ENCODE assay signal across 8 cellular contexts in genomic region chr19:10544753-10545251, GRCh38. TPM values are rescaled to one million over a fixed set of nuclear protein-coding genes. Genes with fewer than 3 reads are reported as not detected.
DNase-seq lines count a peak whose midpoint lies in the region; ATAC-seq and TF ChIP-seq lines count a peak whose summit lies in the region.

No MANE protein-coding gene starts in this region.

- TF ChIP-seq CTCF in HFFc6 (IDR thresholded peaks at IDR 0.05): no peak

- DNase-seq in HFFc6 (no peak), immature natural killer cell (peak in 1 of 3 donors; percentile 33), NCI-H146 (lab: John Stamatoyannopoulos, UW) (no peak), KG1 (lab: John Stamatoyannopoulos, UW) (no peak), superior temporal gyrus (ENCODE audit: extremely low spot score) (no peak)
- DNase-seq in activated T-helper 2 cell treated with anti-CD3 and anti-CD28 coated beads, Interferon-gamma antibody, Interleukin-2, Interleukin-4, amounts not matched to agents 10 μg/mL and 5 μg/mL and 100 μg/mL, durations not matched to agents 14 hours and 24 hours and 36 hours (ENCODE audit: low spot score): no peak

- H3K4me1 Mint-ChIP-seq in HFFc6 (ENCODE audit: low read depth) (peaks cover 8% of the 10 kb centered on the region), immature natural killer cell (peaks cover 19 to 32% of the 10 kb centered on the region in 2 donors)
- H3K4me1 Mint-ChIP-seq in activated T-helper 2 cell treated with anti-CD3 and anti-CD28 coated beads, Interferon-gamma antibody, Interleukin-2, Interleukin-4, amounts not matched to agents 10 μg/mL and 5 μg/mL and 100 μg/mL, durations not matched to agents 14 hours and 24 hours and 36 hours (ENCODE audit: low read depth): peaks cover 8% of the 10 kb centered on the region
- peaks cover 10% of the 10 kb centered on the region for H3K4me1 Mint-ChIP-seq in stimulated activated naive CD8-positive, alpha-beta T cell treated with anti-CD3 and anti-CD28 coated beads, Interleukin-15, Interleukin-2, amounts not matched to agents 100 ng/mL and 50 ng/mL, for 24 hours (ENCODE audit: low read depth)

- H3K4me3 Mint-ChIP-seq in HFFc6: peak overlapping the region; percentile 93
- peak overlapping the region; percentile 88 for H3K4me3 Mint-ChIP-seq in activated T-helper 2 cell treated with anti-CD3 and anti-CD28 coated beads, Interferon-gamma antibody, Interleukin-2, Interleukin-4, amounts not matched to agents 10 μg/mL and 5 μg/mL and 100 μg/mL, durations not matched to agents 14 hours and 24 hours and 36 hours (ENCODE audit: low read depth)
- H3K4me3 Mint-ChIP-seq in immature natural killer cell: peak overlapping the region; percentile 89 to 93 (median 92)
- peak overlapping the region; percentile 87 for H3K4me3 Mint-ChIP-seq in stimulated activated naive CD8-positive, alpha-beta T cell treated with anti-CD3 and anti-CD28 coated beads, Interleukin-15, Interleukin-2, amounts not matched to agents 100 ng/mL and 50 ng/mL, for 24 hours

- H3K36me3 Mint-ChIP-seq in HFFc6 (ENCODE audit: low read depth) (no peaks in the 10 kb centered on the region; the same call in 1 of the 2 replicates), immature natural killer cell (peaks cover 0 to 6% (median 0%) of the 10 kb centered on the region in 3 donors)
- peaks cover 23% of the 10 kb centered on the region for H3K36me3 Mint-ChIP-seq in activated T-helper 2 cell treated with anti-CD3 and anti-CD28 coated beads, Interferon-gamma antibody, Interleukin-2, Interleukin-4, amounts not matched to agents 10 μg/mL and 5 μg/mL and 100 μg/mL, durations not matched to agents 14 hours and 24 hours and 36 hours (ENCODE audit: low read depth)
- peaks cover 9% of the 10 kb centered on the region for H3K36me3 Mint-ChIP-seq in stimulated activated naive CD8-positive, alpha-beta T cell treated with anti-CD3 and anti-CD28 coated beads, Interleukin-15, Interleukin-2, amounts not matched to agents 100 ng/mL and 50 ng/mL, for 24 hours (ENCODE audit: low read depth)

- H3K9me3 Mint-ChIP-seq in HFFc6 (no peaks in the 10 kb centered on the region), immature natural killer cell (no peaks in the 10 kb centered on the region)
- H3K9me3 Mint-ChIP-seq in activated T-helper 2 cell treated with anti-CD3 and anti-CD28 coated beads, Interferon-gamma antibody, Interleukin-2, Interleukin-4, amounts not matched to agents 10 μg/mL and 5 μg/mL and 100 μg/mL, durations not matched to agents 14 hours and 24 hours and 36 hours: no peaks in the 10 kb centered on the region
- no peaks in the 10 kb centered on the region for H3K9me3 Mint-ChIP-seq in stimulated activated naive CD8-positive, alpha-beta T cell treated with anti-CD3 and anti-CD28 coated beads, Interleukin-15, Interleukin-2, amounts not matched to agents 100 ng/mL and 50 ng/mL, for 24 hours

- H3K27me3 Mint-ChIP-seq in HFFc6 (ENCODE audit: insufficient read depth) (peaks cover 4% of the 10 kb centered on the region), immature natural killer cell (ENCODE audit: low read depth in 3 of 3) (peaks cover 2 to 11% (median 5%) of the 10 kb centered on the region in 3 donors)
- peaks cover 7% of the 10 kb centered on the region for H3K27me3 Mint-ChIP-seq in activated T-helper 2 cell treated with anti-CD3 and anti-CD28 coated beads, Interferon-gamma antibody, Interleukin-2, Interleukin-4, amounts not matched to agents 10 μg/mL and 5 μg/mL and 100 μg/mL, durations not matched to agents 14 hours and 24 hours and 36 hours (ENCODE audit: low read depth)
- H3K27me3 Mint-ChIP-seq in stimulated activated naive CD8-positive, alpha-beta T cell treated with anti-CD3 and anti-CD28 coated beads, Interleukin-15, Interleukin-2, amounts not matched to agents 100 ng/mL and 50 ng/mL, for 24 hours: peaks cover 4% of the 10 kb centered on the region

- intact Hi-C loops in activated T-helper 2 cell treated with anti-CD3 and anti-CD28 coated beads, Interferon-gamma antibody, Interleukin-2, Interleukin-4, amounts not matched to agents 10 μg/mL and 5 μg/mL and 100 μg/mL, durations not matched to agents 14 hours and 24 hours and 36 hours (cut with micrococcal nuclease): no loop called here

- no peak for ATAC-seq in HG02588 (IDR thresholded peaks at IDR 0.05; ENCODE audit: unreplicated experiment)

- peak overlapping the region; percentile 72 for H3K27ac Mint-ChIP-seq in HFFc6
- H3K27ac Mint-ChIP-seq in activated T-helper 2 cell treated with anti-CD3 and anti-CD28 coated beads, Interferon-gamma antibody, Interleukin-2, Interleukin-4, amounts not matched to agents 10 μg/mL and 5 μg/mL and 100 μg/mL, durations not matched to agents 14 hours and 24 hours and 36 hours: peak overlapping the region; percentile 78
- H3K27ac Mint-ChIP-seq in immature natural killer cell: peak overlapping the region; percentile 90 to 97 (median 90)
- peak overlapping the region; percentile 62 for H3K27ac Mint-ChIP-seq in stimulated activated naive CD8-positive, alpha-beta T cell treated with anti-CD3 and anti-CD28 coated beads, Interleukin-15, Interleukin-2, amounts not matched to agents 100 ng/mL and 50 ng/mL, for 24 hours

RNA-seq across cellular contexts. Expression of gene ATG4D, which starts 1.1 kb away (rescaled TPM):
- 10 to 100 TPM; 19.4 to 24.5 (median 22.5) TPM for total RNA-seq in HFFc6 (2021; fragmentation: NEBNext Ultra II Directional; extraction: Animal tissue kit (Norgen Biotek cat#: 25700))
- total RNA-seq in activated T-helper 2 cell treated with anti-CD3 and anti-CD28 coated beads, Interferon-gamma antibody, Interleukin-2, Interleukin-4, amounts not matched to agents 10 μg/mL and 5 μg/mL and 100 μg/mL, durations not matched to agents 14 hours and 24 hours and 36 hours: 34.1 and 37.2 TPM in 2 replicates
- polyA plus RNA-seq in immature natural killer cell: 10 to 100 TPM; 13.9 to 42.1 (median 16.1) TPM

RNA-seq across cellular contexts. Expression of gene KRI1, which starts 21.0 kb away (rescaled TPM):
- total RNA-seq in HFFc6 (2021; fragmentation: NEBNext Ultra II Directional; extraction: Animal tissue kit (Norgen Biotek cat#: 25700)): 10 to 100 TPM; 12.8 to 20.2 (median 17.5) TPM
- 66.7 and 69.5 TPM in 2 replicates for total RNA-seq in activated T-helper 2 cell treated with anti-CD3 and anti-CD28 coated beads, Interferon-gamma antibody, Interleukin-2, Interleukin-4, amounts not matched to agents 10 μg/mL and 5 μg/mL and 100 μg/mL, durations not matched to agents 14 hours and 24 hours and 36 hours
- 10 to 100 TPM in 2 of 3 donors, 1 to 10 TPM in 1; 5.7 to 44.4 (median 10.1) TPM for polyA plus RNA-seq in immature natural killer cell

RNA-seq across cellular contexts. Expression of gene CDKN2D, which starts 24.0 kb away (rescaled TPM):
- total RNA-seq in HFFc6 (2021; fragmentation: NEBNext Ultra II Directional; extraction: Animal tissue kit (Norgen Biotek cat#: 25700)): 10 to 100 TPM in 5 of 6 experiments, 1 to 10 TPM in 1; 8.0 to 14.7 (median 13.2) TPM
- 45.9 and 46.9 TPM in 2 replicates for total RNA-seq in activated T-helper 2 cell treated with anti-CD3 and anti-CD28 coated beads, Interferon-gamma antibody, Interleukin-2, Interleukin-4, amounts not matched to agents 10 μg/mL and 5 μg/mL and 100 μg/mL, durations not matched to agents 14 hours and 24 hours and 36 hours
- polyA plus RNA-seq in immature natural killer cell: 100 to 1,000 TPM; 253 to 474 (median 308) TPM

RNA-seq across cellular contexts. Expression of gene S1PR5, which starts 27.6 kb away (rescaled TPM):
- 1 to 10 TPM; 1.9 to 2.6 (median 2.4) TPM for total RNA-seq in HFFc6 (2021; fragmentation: NEBNext Ultra II Directional; extraction: Animal tissue kit (Norgen Biotek cat#: 25700))
- 0.23 TPM in 1 of 2 replicates, not detected in the other for total RNA-seq in activated T-helper 2 cell treated with anti-CD3 and anti-CD28 coated beads, Interferon-gamma antibody, Interleukin-2, Interleukin-4, amounts not matched to agents 10 μg/mL and 5 μg/mL and 100 μg/mL, durations not matched to agents 14 hours and 24 hours and 36 hours
- polyA plus RNA-seq in immature natural killer cell: 100 to 1,000 TPM; 383 to 659 (median 399) TPM

RNA-seq across cellular contexts. Expression of gene KEAP1, which starts 41.6 kb away (rescaled TPM):
- total RNA-seq in HFFc6 (2021; fragmentation: NEBNext Ultra II Directional; extraction: Animal tissue kit (Norgen Biotek cat#: 25700)): 10 to 100 TPM; 58.9 to 77.1 (median 67.2) TPM
- total RNA-seq in activated T-helper 2 cell treated with anti-CD3 and anti-CD28 coated beads, Interferon-gamma antibody, Interleukin-2, Interleukin-4, amounts not matched to agents 10 μg/mL and 5 μg/mL and 100 μg/mL, durations not matched to agents 14 hours and 24 hours and 36 hours: 75.2 and 76.1 TPM in 2 replicates
- polyA plus RNA-seq in immature natural killer cell: 10 to 100 TPM; 49.2 to 86.9 (median 71.6) TPM
